In genomic region chr11:79244175-79244804, GRCh38 we compare ENCODE assay signal across 8 cellular contexts.
DNase-seq lines count a peak whose midpoint lies in the region; FAIRE-seq and TF ChIP-seq lines count a peak whose summit lies in the region.
"Had no signal": no experiment of that assay in that cellular context is flagged by ENCODE, and none has a peak within 500 bp of the region (broad histone marks: within the 10 kb centered on the region; RNA-seq: fewer than 3 reads in every experiment).

No MANE protein-coding gene starts in this region.

- peaks cover 0 to 3% of the 10 kb centered on the region in 2 donors for H3K4me1 ChIP-seq in kidney (ENCODE audit: control insufficient read depth in 1 of 2, insufficient read depth in 1 of 2, low read depth in 1 of 2, low read length in 2 of 2)
- peaks cover 0 to 48% (median 26%) of the 10 kb centered on the region in 4 donors for H3K4me1 ChIP-seq in tibial artery

- no peak overlapping the region for H3K9ac ChIP-seq in kidney (ENCODE audit: low read length in 2 of 2)

- H3K27me3 ChIP-seq in tibial artery = no peaks in the 10 kb centered on the region

- H3K4me3 ChIP-seq in cardiac fibroblast (replicated peaks in 1 of 2; ENCODE audit: low read depth in 2 of 2, low read length in 2 of 2) = no peak overlapping the region
- no peak overlapping the region for H3K4me3 ChIP-seq in kidney (ENCODE audit: low read length in 2 of 2)
- H3K4me3 ChIP-seq in tibial artery = no peak overlapping the region

- H3K27ac ChIP-seq in kidney (ENCODE audit: low read depth in 2 of 2, low read length in 2 of 2) = no peak overlapping the region
- H3K27ac ChIP-seq in tibial artery = peak overlapping the region; percentile 78

- DNase-seq in M059J (ENCODE audit: low read depth) = peak; percentile 90
- DNase-seq in cardiac fibroblast (ENCODE audit: low read depth in 2 of 2) = peak; percentile 92 to 95
- no peak for DNase-seq in kidney
- peak in 1 of 2 donors; percentile 39 for DNase-seq in tibial artery
- no peak for DNase-seq in SKM-1 (lab: John Stamatoyannopoulos, UW; ENCODE audit: unreplicated experiment)
- no peak for DNase-seq in NAMALWA (ENCODE audit: low spot score)
- no peak for DNase-seq in middle frontal gyrus (ENCODE audit: extremely low spot score, low spot score)
- DNase-seq: stimulated activated naive B cell treated with anti-CD40 and anti-IgM and Interleukin-4, amounts not matched to agents 10 μg/mL and 1 μg/mL and 100 μg/mL, for 72 hours had no signal

- intact Hi-C loops in kidney (cut with DNase I) (no loop called here), tibial artery (cut with DNase I; ENCODE audit: low total_unique reads) (loop anchor here (10.0 kb wide), 1 partner anchor 191 kb away; no protein-coding TSS in a partner anchor)

- peak; percentile 6 for FAIRE-seq in kidney (lab: Jason Lieb, UNC)

- TF ChIP-seq CTCF in cardiac fibroblast (IDR thresholded peaks at IDR 0.05; ENCODE audit: low read depth, low read length) (no peak), kidney (IDR thresholded peaks at IDR 0.05; ENCODE audit: borderline replicate concordance, extremely low read depth, insufficient read depth) (no peak), tibial artery (IDR thresholded peaks at IDR 0.05) (no peak)

- H3K9me3 ChIP-seq in kidney (ENCODE audit: control insufficient read depth in 1 of 2, low read length in 2 of 2) = no peaks in the 10 kb centered on the region
- H3K9me3 ChIP-seq in tibial artery = no peaks in the 10 kb centered on the region

- H3K36me3 ChIP-seq in kidney (ENCODE audit: control insufficient read depth in 1 of 2, insufficient read depth in 2 of 2, low read length in 2 of 2) (no peaks in the 10 kb centered on the region), tibial artery (no peaks in the 10 kb centered on the region)

Comparison
In these comparisons a context has a peak if more than half of its experiments do, and no peak if none do; other contexts are left out.
1. DNase-seq: peak in M059J (single experiment) and cardiac fibroblast (2 of 2); none in kidney (single experiment), SKM-1 (single experiment), NAMALWA (single experiment) and middle frontal gyrus (single experiment).
2. H3K27ac ChIP-seq: peak in tibial artery (2 of 2); none in kidney (0 of 2).